In the genomic region with DNA sequence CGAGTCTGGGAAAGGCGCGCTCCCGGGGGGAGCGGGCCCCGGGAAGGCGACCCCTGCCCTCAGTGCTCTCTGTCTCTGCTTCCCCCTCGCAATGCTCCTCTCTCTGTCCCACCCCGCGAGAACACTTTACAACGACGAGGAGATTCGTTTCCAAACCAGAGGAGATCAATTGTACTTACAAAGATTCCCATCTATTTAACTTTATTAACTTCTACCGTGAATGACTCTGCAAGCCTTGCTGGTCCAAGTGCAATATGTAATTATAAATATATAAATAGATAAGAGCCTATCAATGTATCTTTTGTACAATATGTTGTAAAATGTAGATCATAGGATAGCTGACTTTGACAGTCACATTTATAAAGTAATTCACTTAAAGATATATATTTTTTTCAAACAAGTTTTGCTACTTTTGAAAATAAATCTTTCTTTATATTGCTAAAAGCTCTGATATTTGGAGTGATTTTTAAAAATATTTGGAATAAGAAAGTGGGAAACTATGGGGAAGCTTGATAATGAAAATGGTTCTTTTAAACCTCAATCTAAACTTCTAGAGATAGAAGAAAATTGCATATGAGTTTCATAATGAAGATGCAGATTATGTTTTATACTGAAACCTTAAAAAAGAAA, we compare ENCODE assay signal across 10 cellular contexts. TPM values are rescaled to one million over a fixed set of nuclear protein-coding genes. Genes with fewer than 3 reads are reported as not detected.
A peak's percentile ranks its signal among the peaks of the same experiment; 100 is the strongest.
DNase-seq lines count a peak whose midpoint lies in the region; ATAC-seq and TF ChIP-seq lines count a peak whose summit lies in the region.
"Had no signal": no experiment of that assay in that cellular context is flagged by ENCODE, and none has a peak within 500 bp of the region (broad histone marks: within the 10 kb centered on the region; RNA-seq: fewer than 3 reads in every experiment).

No MANE protein-coding gene starts in this region.

- ATAC-seq in gastroesophageal sphincter, result no peak
- ATAC-seq in psoas muscle, result no peak
- ATAC-seq in HG02973 (IDR thresholded peaks at IDR 0.05; ENCODE audit: unreplicated experiment), result no peak
- ATAC-seq in HG02571 (IDR thresholded peaks at IDR 0.05; ENCODE audit: unreplicated experiment), result no peak

- TF ChIP-seq CTCF in GM13977 (IDR thresholded peaks at IDR 0.05; ENCODE audit: extremely low read depth, insufficient read depth, missing control alignments), result no peak
- no peak for TF ChIP-seq CTCF in gastroesophageal sphincter (IDR thresholded peaks at IDR 0.05)
- no peak for TF ChIP-seq CTCF in psoas muscle (IDR thresholded peaks at IDR 0.05)

- 0 to 3% methylated on average over 8 to 13 of the region's 14 CpGs for WGBS in gastroesophageal sphincter (ENCODE audit: low coverage in 1 of 2), 2 donors
- WGBS in psoas muscle, 3 donors, result 3 to 8% (median 5%) methylated on average over 13 to 14 of the region's 14 CpGs

- intact Hi-C loops in psoas muscle (cut with DNase I), result loop anchor here in 1 of 2 donors (10.0 kb wide), 1 partner anchor 817 kb away; no protein-coding TSS in a partner anchor

- H3K9me3 ChIP-seq in gastroesophageal sphincter (no peaks in the 10 kb centered on the region), psoas muscle (no peaks in the 10 kb centered on the region)

- TF ChIP-seq POLR2A in gastroesophageal sphincter (IDR thresholded peaks at IDR 0.05), result no peak

- H3K27me3 ChIP-seq in gastroesophageal sphincter, result peaks cover 73% of the 10 kb centered on the region
- peaks cover 10 to 83% (median 34%) of the 10 kb centered on the region in 3 donors for H3K27me3 ChIP-seq in psoas muscle (ENCODE audit: insufficient read depth in 3 of 3, low read length in 2 of 3)

- H3K36me3 ChIP-seq in gastroesophageal sphincter, result no peaks in the 10 kb centered on the region
- no peaks in the 10 kb centered on the region for H3K36me3 ChIP-seq in psoas muscle (ENCODE audit: insufficient read depth in 1 of 2, low read depth in 1 of 2)

- H3K27ac ChIP-seq in gastroesophageal sphincter, result peak overlapping the region; percentile 64 to 93 (median 90)
- H3K27ac ChIP-seq in psoas muscle, result no peak overlapping the region

- DNase-seq in GM13977 (ENCODE audit: low spot score), result peak; percentile 27
- DNase-seq in SK-MEL-5 (ENCODE audit: low read depth, low spot score), result peak; percentile 13
- DNase-seq in psoas muscle, result no peak
- DNase-seq in NCI-H1694 (lab: John Stamatoyannopoulos, UW), result no peak
- no peak for DNase-seq in UCSD-AML1 (lab: John Stamatoyannopoulos, UW; ENCODE audit: unreplicated experiment)
- DNase-seq: GOT3; stimulated activated CD4-positive, alpha-beta T cell treated with anti-CD3 and anti-CD28 coated beads, Interleukin-12 subunit alpha, Interleukin-12 subunit beta, amount 100 ng/mL, for 4 hours had no signal

- H3K4me1 ChIP-seq in gastroesophageal sphincter, result peaks cover 0 to 71% (median 10%) of the 10 kb centered on the region in 3 donors
- peaks cover 12% of the 10 kb centered on the region for H3K4me1 ChIP-seq in psoas muscle

- in situ Hi-C loops in GM13977 (cut with MboI; ENCODE audit: low pct_unique_long_range_greater_than_20kb, low sequenced_read_pairs, unreplicated experiment), result no loop called here
- in situ Hi-C loops in SK-MEL-5 (cut with HindIII; ENCODE audit: low pct_unique_long_range_greater_than_20kb, low sequenced_read_pairs), result no loop called here

- TF ChIP-seq EP300 in gastroesophageal sphincter (IDR thresholded peaks at IDR 0.05), result no peak

- peak overlapping the region; percentile 56 to 62 for H3K4me3 ChIP-seq in gastroesophageal sphincter
- H3K4me3 ChIP-seq in psoas muscle, result peak overlapping the region; percentile 67

RNA-seq across cellular contexts. Expression of a gene that starts 3.0 kb away (rescaled TPM):
- total RNA-seq in SK-MEL-5 (2014; rRNA removed; shearing (Covaris generic)), result 0.16 and 0.24 TPM in 2 replicates
- polyA plus RNA-seq in SK-MEL-5 (2015; cell fraction: cytosol; rRNA removed), result 0.06 and 0.10 TPM in 2 replicates
- polyA plus RNA-seq in SK-MEL-5 (2015; cell fraction: nucleus; rRNA removed), result 0.15 and 0.39 TPM in 2 replicates
- total RNA-seq in gastroesophageal sphincter (10 to 100 TPM; 13.5 to 36.9 (median 22.2) TPM), psoas muscle (under 1 TPM in 3 of 4 donors, not detected in 1; 0.11 to 0.38 (median 0.32) TPM)
- polyA plus RNA-seq in psoas muscle, result under 1 TPM in 2 of 3 donors, not detected in 1; 0.01 to 0.04 TPM

Comparison
In these comparisons a context has a peak if more than half of its experiments do, and no peak if none do; other contexts are left out.
1. DNase-seq: peak in GM13977 (single experiment) and SK-MEL-5 (single experiment); none in psoas muscle (0 of 2), NCI-H1694 (single experiment) and UCSD-AML1 (single experiment).
2. RNA of a gene that starts 3.0 kb away (total RNA-seq): 13.5 to 36.9 TPM in gastroesophageal sphincter; 0.11 to 0.38 TPM in psoas muscle and 0.16 to 0.24 TPM in SK-MEL-5; every median in the first group is over 10 times any median in the second.